Comparison of ENCODE assay signal across 32 cellular contexts in the genomic region with DNA sequence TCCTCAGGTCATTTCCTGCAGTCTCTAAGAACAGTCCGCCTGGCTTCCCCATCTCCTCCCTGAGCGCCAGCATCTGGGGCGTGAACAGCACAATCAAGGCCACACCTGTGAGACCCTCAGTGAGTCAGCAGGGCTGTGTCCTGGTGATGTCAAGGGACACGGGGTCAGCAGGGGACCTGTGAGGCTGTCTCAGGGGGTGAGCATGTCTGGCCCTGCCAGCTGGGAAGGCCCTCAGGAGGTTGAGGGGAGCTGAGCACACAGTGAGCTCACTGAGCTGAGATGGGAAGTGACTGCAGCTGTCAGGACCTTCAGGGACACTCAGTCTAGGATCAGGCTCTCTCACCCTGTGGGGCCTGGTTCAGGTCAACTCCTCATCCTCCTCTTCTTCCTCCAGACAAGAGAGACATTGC. TPM values are rescaled to one million over a fixed set of nuclear protein-coding genes. Genes with fewer than 3 reads are reported as not detected.
"Had no signal": no experiment of that assay in that cellular context is flagged by ENCODE, and none has a peak within 500 bp of the region (broad histone marks: within the 10 kb centered on the region; RNA-seq: fewer than 3 reads in every experiment).

No MANE protein-coding gene starts in this region.

- H3K27ac Mint-ChIP-seq: activated CD4-positive, alpha-beta memory T cell treated with anti-CD3 and anti-CD28 coated beads for 36 hours; activated T-cell treated with anti-CD3 and anti-CD28 coated beads, Interleukin-2, amount 50 U/mL, for 24 hours; nephron; progenitor cell of endocrine pancreas had no signal

- H3K36me3 ChIP-seq: heart left ventricle, lower lobe of right lung, neutrophil, right lobe of liver, stomach, thyroid gland, upper lobe of left lung, vagina had no signal

- ATAC-seq: heart left ventricle, left lobe of liver, lower lobe of right lung, right lobe of liver had no signal

- H3K4me1 ChIP-seq: heart left ventricle, lower lobe of right lung, right lobe of liver, stomach, upper lobe of left lung, vagina had no signal

- FAIRE-seq: endothelial cell of umbilical vein had no signal

- H3K36me3 Mint-ChIP-seq: activated CD4-positive, alpha-beta memory T cell treated with anti-CD3 and anti-CD28 coated beads for 36 hours had no signal

- H3K4me1 Mint-ChIP-seq: nephron had no signal

- H3K4me3 ChIP-seq: heart left ventricle, lower lobe of right lung, right lobe of liver, stomach, thyroid gland, upper lobe of left lung, vagina had no signal

- H3K27ac ChIP-seq: heart left ventricle, lower lobe of right lung, neutrophil, right lobe of liver, stomach, thyroid gland, upper lobe of left lung, vagina had no signal

- DNase-seq: activated CD4-positive, alpha-beta memory T cell treated with anti-CD3 and anti-CD28 coated beads for 36 hours; activated CD4-positive, alpha-beta T cell treated with anti-CD3 and anti-CD28 coated beads for 48 hours; activated CD8-positive, alpha-beta memory T cell treated with anti-CD3 and anti-CD28 coated beads, Interleukin-2, amount 50 U/mL, for 4 hours; activated gamma-delta T cell; activated naive CD4-positive, alpha-beta T cell treated with anti-CD3 and anti-CD28 coated beads, Interleukin-2, amount 50 U/mL, for 16 hours; activated T-cell treated with anti-CD3 and anti-CD28 coated beads, Interleukin-2, amount 50 U/mL, for 24 hours; amygdala; caudate nucleus; cortex of kidney; foreskin fibroblast; heart left ventricle; kidney glomerular epithelial cell; lower lobe of right lung; mesendoderm; right lobe of liver; stimulated activated CD4-positive, alpha-beta T cell treated with anti-CD3 and anti-CD28 coated beads, Interleukin-2, amount 100 ng/mL, for 48 hours; stomach; thyroid gland; upper lobe of left lung had no signal

- H3K9me3 ChIP-seq: heart left ventricle, lower lobe of right lung, neutrophil, right lobe of liver, stomach, thyroid gland, upper lobe of left lung, vagina had no signal

- H3K9me3 Mint-ChIP-seq: activated CD4-positive, alpha-beta memory T cell treated with anti-CD3 and anti-CD28 coated beads for 36 hours; activated T-cell treated with anti-CD3 and anti-CD28 coated beads, Interleukin-2, amount 50 U/mL, for 24 hours; nephron had no signal

- H3K27me3 ChIP-seq: thyroid gland, upper lobe of left lung, vagina had no signal

- H3K4me3 Mint-ChIP-seq: activated CD4-positive, alpha-beta memory T cell treated with anti-CD3 and anti-CD28 coated beads for 36 hours; activated T-cell treated with anti-CD3 and anti-CD28 coated beads, Interleukin-2, amount 50 U/mL, for 24 hours; nephron had no signal

RNA-seq across cellular contexts. Expression of gene VPREB1, which starts 46.6 kb away (rescaled TPM):
- total RNA-seq: activated CD4-positive, alpha-beta memory T cell treated with anti-CD3 and anti-CD28 coated beads for 36 hours; activated CD8-positive, alpha-beta memory T cell treated with anti-CD3 and anti-CD28 coated beads for 36 hours; chondrocyte; endothelial cell of umbilical vein; heart left ventricle; left lobe of liver; lower lobe of right lung; mononuclear cell; osteocyte; progenitor cell of endocrine pancreas; renal cortical epithelial cell; right lobe of liver; skeletal muscle tissue; thyroid gland; upper lobe of left lung; vagina had no signal
- polyA plus RNA-seq: endothelial cell of umbilical vein, esophagus, heart left ventricle had no signal
